22 cellular contexts compared by ENCODE assay signal in the genomic region with DNA sequence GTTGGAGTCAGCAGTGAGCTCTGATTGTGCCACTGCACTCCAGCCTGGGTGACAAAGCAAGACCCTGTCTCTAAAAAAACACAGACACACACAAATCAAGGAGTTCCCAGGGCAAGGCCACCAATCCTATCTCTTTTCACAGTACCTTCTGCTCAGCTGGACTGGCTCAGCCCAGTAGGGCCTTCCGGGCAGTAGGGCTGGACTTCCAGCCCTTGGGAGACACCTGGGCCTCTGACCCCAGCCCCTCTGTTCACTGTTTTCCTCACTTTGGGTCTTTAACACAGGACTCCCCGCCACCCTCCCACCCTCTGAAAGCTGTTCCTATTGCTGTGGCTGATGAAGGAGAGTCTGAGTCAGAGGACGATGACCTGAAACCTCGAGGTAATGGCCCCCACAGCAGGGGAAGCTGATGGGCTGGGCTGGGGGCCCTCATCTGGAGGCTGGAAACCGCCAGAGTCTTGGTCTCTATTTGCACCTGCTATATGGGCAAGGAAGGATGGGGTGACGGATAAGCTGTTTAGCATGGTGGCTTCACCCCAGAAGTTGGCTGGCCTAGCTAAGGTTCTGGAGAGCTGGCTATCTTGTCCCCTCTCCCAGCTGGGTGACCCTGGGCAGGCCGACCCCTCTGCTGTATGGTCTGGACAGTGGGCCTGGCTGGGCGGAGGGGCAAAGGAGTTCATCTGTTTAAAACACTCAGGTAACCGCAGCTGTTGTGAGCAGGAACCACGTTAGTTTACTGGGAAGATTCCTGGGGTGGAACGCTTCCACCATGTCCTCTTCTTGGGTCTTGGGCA. TPM values are rescaled to one million over a fixed set of nuclear protein-coding genes. Genes with fewer than 3 reads are reported as not detected.
DNase-seq lines count a peak whose midpoint lies in the region; ATAC-seq and TF ChIP-seq lines count a peak whose summit lies in the region.
"Had no signal": no experiment of that assay in that cellular context is flagged by ENCODE, and none has a peak within 500 bp of the region (broad histone marks: within the 10 kb centered on the region; RNA-seq: fewer than 3 reads in every experiment).

No MANE protein-coding gene starts in this region.

- no peaks in the 10 kb centered on the region for H3K9me3 ChIP-seq in esophagus squamous epithelium
- H3K9me3 ChIP-seq: colonic mucosa, heart left ventricle, neutrophil had no signal

- H3K36me3 Mint-ChIP-seq in T-helper 1 cell treated with Interleukin-12 subunit alpha and Interleukin-12 subunit beta and Interleukin-4 antibody, amounts not matched to agents 30 μg/mL and 1 μg/mL, for 36 hours (ENCODE audit: low read depth): peaks cover 53% of the 10 kb centered on the region
- peaks cover 16% of the 10 kb centered on the region for H3K36me3 Mint-ChIP-seq in activated naive CD4-positive, alpha-beta T cell treated with anti-CD3 and anti-CD28 coated beads, Interleukin-2, amount 50 U/mL, for 24 hours
- peaks cover 89% of the 10 kb centered on the region for H3K36me3 Mint-ChIP-seq in stimulated activated effector memory CD8-positive, alpha-beta T cell treated with anti-CD3 and anti-CD28 coated beads, Interleukin-12 subunit alpha, Interleukin-12 subunit beta, amount 100 ng/mL, for 72 hours

- H3K4me1 ChIP-seq in esophagus squamous epithelium: no peaks in the 10 kb centered on the region
- H3K4me1 ChIP-seq: colonic mucosa had no signal

- 74 to 93% methylated on average over 5 of the region's 11 CpGs for WGBS in esophagus squamous epithelium, 2 donors

- no peaks in the 10 kb centered on the region for H3K27me3 Mint-ChIP-seq in T-helper 1 cell treated with Interleukin-12 subunit alpha and Interleukin-12 subunit beta and Interleukin-4 antibody, amounts not matched to agents 30 μg/mL and 1 μg/mL, for 36 hours (ENCODE audit: low read depth)
- H3K27me3 Mint-ChIP-seq in activated naive CD4-positive, alpha-beta T cell treated with anti-CD3 and anti-CD28 coated beads, Interleukin-2, amount 50 U/mL, for 24 hours: no peaks in the 10 kb centered on the region
- H3K27me3 Mint-ChIP-seq: stimulated activated naive B cell treated with anti-CD40 and anti-IgM and Interleukin-4, amounts not matched to agents 10 μg/mL and 1 μg/mL and 100 μg/mL, for 72 hours had no signal

- ATAC-seq in stimulated activated effector memory CD8-positive, alpha-beta T cell treated with anti-CD3 and anti-CD28 coated beads, Interleukin-12 subunit alpha, Interleukin-12 subunit beta, amount 100 ng/mL, for 72 hours: peak; percentile 59
- no peak for ATAC-seq in GM19397 (IDR thresholded peaks at IDR 0.05; ENCODE audit: unreplicated experiment)
- ATAC-seq: GM23338; heart left ventricle; stimulated activated naive B cell treated with anti-CD40 and anti-IgM and Interleukin-4, amounts not matched to agents 10 μg/mL and 1 μg/mL and 100 μg/mL, for 72 hours had no signal

- no peak overlapping the region for H3K4me3 Mint-ChIP-seq in T-helper 1 cell treated with Interleukin-12 subunit alpha and Interleukin-12 subunit beta and Interleukin-4 antibody, amounts not matched to agents 30 μg/mL and 1 μg/mL, for 36 hours
- H3K4me3 Mint-ChIP-seq in activated naive CD4-positive, alpha-beta T cell treated with anti-CD3 and anti-CD28 coated beads, Interleukin-2, amount 50 U/mL, for 24 hours: no peak overlapping the region
- H3K4me3 Mint-ChIP-seq in stimulated activated effector memory CD8-positive, alpha-beta T cell treated with anti-CD3 and anti-CD28 coated beads, Interleukin-12 subunit alpha, Interleukin-12 subunit beta, amount 100 ng/mL, for 72 hours: peak overlapping the region; percentile 20
- H3K4me3 Mint-ChIP-seq: brain; GM23338; stimulated activated naive B cell treated with anti-CD40 and anti-IgM and Interleukin-4, amounts not matched to agents 10 μg/mL and 1 μg/mL and 100 μg/mL, for 72 hours had no signal

- no peak for TF ChIP-seq CTCF in esophagus squamous epithelium (IDR thresholded peaks at IDR 0.05)

- H3K9me3 Mint-ChIP-seq in T-helper 1 cell treated with Interleukin-12 subunit alpha and Interleukin-12 subunit beta and Interleukin-4 antibody, amounts not matched to agents 30 μg/mL and 1 μg/mL, for 36 hours: no peaks in the 10 kb centered on the region
- H3K9me3 Mint-ChIP-seq in activated naive CD4-positive, alpha-beta T cell treated with anti-CD3 and anti-CD28 coated beads, Interleukin-2, amount 50 U/mL, for 24 hours: no peaks in the 10 kb centered on the region
- H3K9me3 Mint-ChIP-seq in stimulated activated effector memory CD8-positive, alpha-beta T cell treated with anti-CD3 and anti-CD28 coated beads, Interleukin-12 subunit alpha, Interleukin-12 subunit beta, amount 100 ng/mL, for 72 hours: no peaks in the 10 kb centered on the region
- H3K9me3 Mint-ChIP-seq: brain; GM23338; stimulated activated naive B cell treated with anti-CD40 and anti-IgM and Interleukin-4, amounts not matched to agents 10 μg/mL and 1 μg/mL and 100 μg/mL, for 72 hours had no signal

- H3K4me1 Mint-ChIP-seq in T-helper 1 cell treated with Interleukin-12 subunit alpha and Interleukin-12 subunit beta and Interleukin-4 antibody, amounts not matched to agents 30 μg/mL and 1 μg/mL, for 36 hours (ENCODE audit: low read depth): peaks cover 47% of the 10 kb centered on the region
- peaks cover 52% of the 10 kb centered on the region for H3K4me1 Mint-ChIP-seq in activated naive CD4-positive, alpha-beta T cell treated with anti-CD3 and anti-CD28 coated beads, Interleukin-2, amount 50 U/mL, for 24 hours
- H3K4me1 Mint-ChIP-seq in stimulated activated effector memory CD8-positive, alpha-beta T cell treated with anti-CD3 and anti-CD28 coated beads, Interleukin-12 subunit alpha, Interleukin-12 subunit beta, amount 100 ng/mL, for 72 hours: peaks cover 58% of the 10 kb centered on the region
- H3K4me1 Mint-ChIP-seq: brain, GM23338 had no signal

- intact Hi-C loops in esophagus squamous epithelium (cut with DNase I): no loop called here

- H3K27me3 ChIP-seq in esophagus squamous epithelium: no peaks in the 10 kb centered on the region
- no peaks in the 10 kb centered on the region for H3K27me3 ChIP-seq in H7 (ENCODE audit: control insufficient read depth, insufficient read depth, low read length)
- H3K27me3 ChIP-seq: colonic mucosa, heart left ventricle, neutrophil had no signal

- H3K4me3 ChIP-seq in esophagus squamous epithelium (no peak overlapping the region), H7 (ENCODE audit: insufficient read depth, low read depth, low read length) (no peak overlapping the region)
- H3K4me3 ChIP-seq: colonic mucosa, GM23338, heart left ventricle, smooth muscle cell had no signal

- H3K27ac ChIP-seq in esophagus squamous epithelium: no peak overlapping the region
- H3K27ac ChIP-seq: colonic mucosa, heart left ventricle, KMS-11, neutrophil had no signal

- peak overlapping the region; percentile 69 for H3K27ac Mint-ChIP-seq in T-helper 1 cell treated with Interleukin-12 subunit alpha and Interleukin-12 subunit beta and Interleukin-4 antibody, amounts not matched to agents 30 μg/mL and 1 μg/mL, for 36 hours
- peak overlapping the region; percentile 79 for H3K27ac Mint-ChIP-seq in activated naive CD4-positive, alpha-beta T cell treated with anti-CD3 and anti-CD28 coated beads, Interleukin-2, amount 50 U/mL, for 24 hours
- peak overlapping the region; percentile 83 for H3K27ac Mint-ChIP-seq in stimulated activated effector memory CD8-positive, alpha-beta T cell treated with anti-CD3 and anti-CD28 coated beads, Interleukin-12 subunit alpha, Interleukin-12 subunit beta, amount 100 ng/mL, for 72 hours
- H3K27ac Mint-ChIP-seq: GM23338; stimulated activated naive B cell treated with anti-CD40 and anti-IgM and Interleukin-4, amounts not matched to agents 10 μg/mL and 1 μg/mL and 100 μg/mL, for 72 hours had no signal

- DNase-seq in stimulated activated CD4-positive, alpha-beta T cell treated with anti-CD3 and anti-CD28 coated beads, Interleukin-1b, Interleukin-23, amount 100 ng/mL, for 48 hours: peak; percentile 48
- DNase-seq in stimulated activated CD4-positive, alpha-beta T cell treated with anti-CD3 and anti-CD28 coated beads, Interleukin-2, amount 100 ng/mL, for 24 hours: no peak
- DNase-seq in stimulated activated effector memory CD8-positive, alpha-beta T cell treated with anti-CD3 and anti-CD28 coated beads, Interleukin-12 subunit alpha, Interleukin-12 subunit beta, amount 100 ng/mL, for 72 hours (ENCODE audit: low spot score in 2 of 2): no peak
- DNase-seq in esophagus squamous epithelium (lab: John Stamatoyannopoulos, UW) (no peak), H7 (no peak)
- DNase-seq: activated gamma-delta T cell; colonic mucosa; EL; heart left ventricle; NCI-H1092; NCI-H2029; NCI-H446 treated with DMSO at 0.1 percent for 48 hours; RPMI8226; stimulated activated naive B cell treated with anti-CD40 and anti-IgM and Interleukin-4, amounts not matched to agents 10 μg/mL and 1 μg/mL and 100 μg/mL, for 72 hours had no signal

- no peak for TF ChIP-seq POLR2A in esophagus squamous epithelium (IDR thresholded peaks at IDR 0.05)

- H3K36me3 ChIP-seq in esophagus squamous epithelium (peaks cover 12 to 94% (median 25%) of the 10 kb centered on the region in 3 donors), H7 (replicated peaks; ENCODE audit: control insufficient read depth, insufficient read depth, low read length) (peaks cover 4% of the 10 kb centered on the region)
- H3K36me3 ChIP-seq: colonic mucosa had no signal

RNA-seq across cellular contexts. Expression of a gene that starts 25.6 kb away (rescaled TPM):
- 10 to 100 TPM; 12.3 to 19.7 (median 13.6) TPM for total RNA-seq in esophagus squamous epithelium
- 15.8 and 16.3 TPM in 2 replicates for total RNA-seq in H7 (2014; rRNA removed; shearing (Covaris generic))

RNA-seq across cellular contexts. Expression of a gene that starts 25.8 kb away (rescaled TPM):
- 10 to 100 TPM; 31.2 to 92.3 (median 51.5) TPM for total RNA-seq in esophagus squamous epithelium
- total RNA-seq in H7 (2014; rRNA removed; shearing (Covaris generic)): 39.7 and 47.0 TPM in 2 replicates

RNA-seq across cellular contexts. Expression of a gene that starts 36.9 kb away (rescaled TPM):
- 10 to 100 TPM; 11.3 to 34.7 (median 24.8) TPM for total RNA-seq in esophagus squamous epithelium
- total RNA-seq in H7 (2014; rRNA removed; shearing (Covaris generic)): 22.9 and 27.1 TPM in 2 replicates

RNA-seq across cellular contexts. Expression of a gene that starts 57.9 kb away (rescaled TPM):
- 10 to 100 TPM; 16.1 to 17.3 (median 17.0) TPM for total RNA-seq in esophagus squamous epithelium
- 17.9 and 18.2 TPM in 2 replicates for total RNA-seq in H7 (2014; rRNA removed; shearing (Covaris generic))
